In the genomic region with DNA sequence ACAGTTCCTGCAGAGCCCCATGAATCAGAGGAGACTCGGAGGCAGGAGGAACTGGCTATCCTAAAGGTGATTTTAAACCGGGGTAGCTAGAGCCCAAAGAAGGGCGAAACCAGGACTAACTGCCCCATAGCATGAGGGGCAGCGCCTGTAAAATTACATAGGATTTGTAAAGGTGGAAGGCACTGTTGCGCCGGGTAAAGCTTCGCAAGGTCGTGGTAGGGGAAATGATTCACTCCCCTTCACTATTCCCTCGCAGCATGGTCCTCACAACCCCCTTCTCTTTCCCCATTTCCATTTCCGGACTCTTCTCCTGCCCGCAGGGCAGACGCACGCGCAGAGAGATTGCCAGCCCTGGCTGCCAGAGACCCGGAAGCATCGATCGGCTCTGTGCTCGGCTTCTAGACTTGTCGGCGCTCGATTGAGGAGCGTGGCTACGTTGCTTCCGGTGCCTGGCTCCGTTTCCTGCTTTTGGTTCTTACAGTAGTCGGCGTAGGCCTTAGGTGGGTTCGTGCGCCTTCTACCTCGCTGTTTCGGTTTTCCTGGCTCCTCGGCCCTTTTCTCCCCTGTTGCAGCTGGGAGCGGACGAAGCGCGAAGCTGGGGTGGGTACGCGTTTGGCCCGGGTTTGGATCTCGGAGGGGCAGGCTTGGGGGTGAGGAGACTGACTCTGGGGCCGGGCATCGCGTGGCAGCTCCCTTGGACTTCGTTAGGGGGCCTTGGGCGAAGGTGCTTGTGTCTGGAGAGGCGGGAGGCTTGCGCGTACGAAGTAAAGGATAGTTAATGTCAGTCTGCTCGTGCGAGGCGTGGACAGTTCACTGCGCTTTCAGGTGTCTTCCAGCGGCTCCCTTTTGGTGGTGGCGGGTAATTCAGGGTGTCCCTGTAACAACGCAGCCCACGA, we compare ENCODE assay signal across 1 cellular context.
TF ChIP-seq lines count a peak whose summit lies in the region.

Gene SNRPB2, plus strand, starts transcription at position 462 of the 896 bp plus-strand sequence. CDS start 1,677 bp downstream, outside the sequence.

TF ChIP-seq in GM23338, 12 proteins besides CTCF, POLR2A, EP300 and RAD21 (continued from another document):
- TF ChIP-seq ZNF462 (CRISPR knock-in tag; IDR thresholded peaks at IDR 0.05) = no peak
